ENCODE assay signal across 18 cellular contexts in genomic region chr13:106517151-106517847, GRCh38. TPM values are rescaled to one million over a fixed set of nuclear protein-coding genes. Genes with fewer than 3 reads are reported as not detected.
A peak's percentile ranks its signal among the peaks of the same experiment; 100 is the strongest.
DNase-seq lines count a peak whose midpoint lies in the region; ATAC-seq and TF ChIP-seq lines count a peak whose summit lies in the region.
"Had no signal": no experiment of that assay in that cellular context is flagged by ENCODE, and none has a peak within 500 bp of the region (broad histone marks: within the 10 kb centered on the region; RNA-seq: fewer than 3 reads in every experiment).

No MANE protein-coding gene starts in this region.

- no peak overlapping the region for H2AFZ ChIP-seq in smooth muscle cell (ENCODE audit: low read depth)

- H3K36me3 ChIP-seq in smooth muscle cell (ENCODE audit: low read depth) (no peaks in the 10 kb centered on the region), colonic mucosa (no peaks in the 10 kb centered on the region)
- H3K36me3 ChIP-seq: MG63 had no signal

- no peaks in the 10 kb centered on the region for H3K27me3 Mint-ChIP-seq in nephron progenitor cell (ENCODE audit: low read depth, poor library complexity)
- H3K27me3 Mint-ChIP-seq in activated CD8-positive, alpha-beta T cell treated with anti-CD3 and anti-CD28 coated beads for 36 hours: peaks cover 18% of the 10 kb centered on the region

- CTCF ChIA-PET in activated CD8-positive, alpha-beta T cell treated with anti-CD3 and anti-CD28 coated beads for 36 hours (lab: Charles Lee): no interaction called here

- H3K27me3 ChIP-seq in smooth muscle cell (ENCODE audit: low read depth) (no peaks in the 10 kb centered on the region), colonic mucosa (no peaks in the 10 kb centered on the region)
- H3K27me3 ChIP-seq: MG63 had no signal

- H3K9me3 ChIP-seq in smooth muscle cell (replicated peaks; ENCODE audit: low read depth) (no peaks in the 10 kb centered on the region), colonic mucosa (no peaks in the 10 kb centered on the region)
- H3K9me3 ChIP-seq: MG63 had no signal

- ATAC-seq in activated CD8-positive, alpha-beta T cell treated with anti-CD3 and anti-CD28 coated beads for 36 hours: no peak

- H3K4me3 ChIP-seq in smooth muscle cell (no peak overlapping the region), colonic mucosa (no peak overlapping the region)
- H3K4me3 ChIP-seq: MG63 had no signal

- H3K4me1 Mint-ChIP-seq in nephron progenitor cell: peaks cover 98% of the 10 kb centered on the region
- H3K4me1 Mint-ChIP-seq in activated CD8-positive, alpha-beta T cell treated with anti-CD3 and anti-CD28 coated beads for 36 hours (ENCODE audit: low read depth): no peaks in the 10 kb centered on the region
- H3K4me1 Mint-ChIP-seq: CD14-positive monocyte, IgD-negative memory B cell had no signal

- H3K4me3 Mint-ChIP-seq in nephron progenitor cell: no peak overlapping the region
- H3K4me3 Mint-ChIP-seq in activated CD8-positive, alpha-beta T cell treated with anti-CD3 and anti-CD28 coated beads for 36 hours: no peak overlapping the region
- H3K4me3 Mint-ChIP-seq: IgD-negative memory B cell had no signal

- peaks cover 49% of the 10 kb centered on the region for H3K36me3 Mint-ChIP-seq in nephron progenitor cell (ENCODE audit: low read depth)
- no peaks in the 10 kb centered on the region for H3K36me3 Mint-ChIP-seq in activated CD8-positive, alpha-beta T cell treated with anti-CD3 and anti-CD28 coated beads for 36 hours (ENCODE audit: low read depth)
- H3K36me3 Mint-ChIP-seq: CD14-positive monocyte, IgD-negative memory B cell had no signal

- peaks cover 4% of the 10 kb centered on the region for H3F3A ChIP-seq in smooth muscle cell (ENCODE audit: low read depth)

- H3K79me2 ChIP-seq in smooth muscle cell (ENCODE audit: low read depth): peaks cover 97% of the 10 kb centered on the region

- H4K20me1 ChIP-seq in smooth muscle cell (ENCODE audit: low read depth): peaks cover 5% of the 10 kb centered on the region

- no peak overlapping the region for H3K4me2 ChIP-seq in smooth muscle cell

- peak overlapping the region; percentile 0 for H3K27ac ChIP-seq in smooth muscle cell (ENCODE audit: low read depth)
- no peak overlapping the region for H3K27ac ChIP-seq in colonic mucosa

- POLR2A ChIA-PET in activated CD8-positive, alpha-beta T cell treated with anti-CD3 and anti-CD28 coated beads for 36 hours (lab: Charles Lee): no interaction called here

- TF ChIP-seq CTCF in nephron progenitor cell (IDR thresholded peaks at IDR 0.05): no peak
- TF ChIP-seq CTCF in smooth muscle cell (IDR thresholded peaks at IDR 0.05; ENCODE audit: borderline replicate concordance, insufficient read depth, poor library complexity, severe bottlenecking): no peak
- no peak for TF ChIP-seq CTCF in colonic mucosa (IDR thresholded peaks at IDR 0.05)
- TF ChIP-seq CTCF in activated CD8-positive, alpha-beta T cell treated with anti-CD3 and anti-CD28 coated beads for 36 hours (IDR thresholded peaks at IDR 0.05): no peak

- H3K27ac Mint-ChIP-seq in nephron progenitor cell: peak overlapping the region; percentile 20
- no peak overlapping the region for H3K27ac Mint-ChIP-seq in activated CD8-positive, alpha-beta T cell treated with anti-CD3 and anti-CD28 coated beads for 36 hours
- H3K27ac Mint-ChIP-seq: CD14-positive monocyte, IgD-negative memory B cell had no signal

- peaks cover 57% of the 10 kb centered on the region for H3K4me1 ChIP-seq in smooth muscle cell (ENCODE audit: low read depth)
- H3K4me1 ChIP-seq in colonic mucosa: peaks cover 4% of the 10 kb centered on the region

- H3K9me3 Mint-ChIP-seq in nephron progenitor cell: no peaks in the 10 kb centered on the region
- H3K9me3 Mint-ChIP-seq in activated CD8-positive, alpha-beta T cell treated with anti-CD3 and anti-CD28 coated beads for 36 hours: no peaks in the 10 kb centered on the region
- H3K9me3 Mint-ChIP-seq: CD14-positive monocyte, IgD-negative memory B cell had no signal

- H3K9ac ChIP-seq in smooth muscle cell (ENCODE audit: low read depth): no peak overlapping the region
- no peak overlapping the region for H3K9ac ChIP-seq in colonic mucosa (ENCODE audit: low read depth in 2 of 2, low read length in 2 of 2)

- WGBS in smooth muscle cell (ENCODE audit: low lambda C conversion rate): 81% methylated on average over 4 of the region's 4 CpGs

- DNase-seq in OCI-M1 (lab: John Stamatoyannopoulos, UW) (peak; percentile 4), dermis blood vessel endothelial cell (peak; percentile 32), nephron progenitor cell (no peak), smooth muscle cell (lab: John Stamatoyannopoulos, UW; ENCODE audit: unreplicated experiment) (no peak), DMS 273 (lab: John Stamatoyannopoulos, UW; ENCODE audit: unreplicated experiment) (no peak), colonic mucosa (no peak), retina (no peak)
- no peak for DNase-seq in activated CD8-positive, alpha-beta T cell treated with anti-CD3 and anti-CD28 coated beads for 36 hours
- DNase-seq: Karpas-422, MG63, NCI-H1092, NCI-H1436 treated with DMSO at 0.1 percent for 48 hours, NCI-H2029, NCI-H2171 treated with DMSO at 0.1 percent for 48 hours, NCI-H748 treated with DMSO at 0.1 percent for 48 hours, Right ventricle myocardium superior had no signal

- intact Hi-C loops in colonic mucosa (cut with DNase I): no loop called here
- intact Hi-C loops in activated CD8-positive, alpha-beta T cell treated with anti-CD3 and anti-CD28 coated beads for 36 hours (cut with micrococcal nuclease): no loop called here

RNA-seq across cellular contexts. Expression of gene EFNB2, which starts 18.2 kb away (rescaled TPM):
- total RNA-seq in dermis blood vessel endothelial cell (60.1 and 121 TPM in 2 replicates), smooth muscle cell (35.0 and 42.0 TPM in 2 replicates), colonic mucosa (100 to 1,000 TPM in 1 of 2 donors, 10 to 100 TPM in 1; 41.8 to 104 TPM)
- polyA plus RNA-seq in smooth muscle cell: 15.5 and 38.8 TPM in 2 replicates
- under 1 TPM; 0.11 to 0.20 TPM for total RNA-seq in activated CD8-positive, alpha-beta T cell treated with anti-CD3 and anti-CD28 coated beads for 36 hours
- polyA plus RNA-seq: CD14-positive monocyte had no signal

RNA-seq across cellular contexts. Expression of gene ARGLU1, which starts 50.6 kb away (rescaled TPM):
- 51.0 and 71.6 TPM in 2 replicates for total RNA-seq in dermis blood vessel endothelial cell
- total RNA-seq in smooth muscle cell: 43.6 and 78.7 TPM in 2 replicates
- polyA plus RNA-seq in smooth muscle cell: 36.5 and 45.8 TPM in 2 replicates
- total RNA-seq in colonic mucosa: 10 to 100 TPM; 58.7 to 60.0 TPM
- total RNA-seq in activated CD8-positive, alpha-beta T cell treated with anti-CD3 and anti-CD28 coated beads for 36 hours: 10 to 100 TPM; 89.2 to 91.8 TPM

Comparison
In these comparisons a context has a peak if more than half of its experiments do, and no peak if none do; other contexts are left out.
1. DNase-seq: peak in OCI-M1 (single experiment) and dermis blood vessel endothelial cell (single experiment); none in nephron progenitor cell (single experiment), smooth muscle cell (single experiment), DMS 273 (single experiment), colonic mucosa (single experiment), retina (single experiment) and activated CD8-positive, alpha-beta T cell treated with anti-CD3 and anti-CD28 coated beads for 36 hours (single experiment).
2. RNA of gene EFNB2, which starts 18.2 kb away (total RNA-seq): 41.8 to 104 TPM in colonic mucosa, 60.1 to 121 TPM in dermis blood vessel endothelial cell and 35.0 to 42.0 TPM in smooth muscle cell; 0.11 to 0.20 TPM in activated CD8-positive, alpha-beta T cell treated with anti-CD3 and anti-CD28 coated beads for 36 hours; every median in the first group is over 10 times any median in the second.